1 cellular context compared by ENCODE assay signal in genomic region chr11:33682446-33682845, GRCh38.
TF ChIP-seq lines count a peak whose summit lies in the region.

No MANE protein-coding gene starts in this region.

TF ChIP-seq in IMR-90, 13 proteins besides CTCF, POLR2A, EP300 and RAD21:
- TF ChIP-seq SMC3 (IDR thresholded peaks at IDR 0.05; ENCODE audit: low read depth, low read length) (peak; percentile 44), ELK1 (IDR thresholded peaks at IDR 0.05; ENCODE audit: borderline replicate concordance, low read depth, low read length) (no peak)
